9 cellular contexts compared by ENCODE assay signal in genomic region chr5:150488519-150489357, GRCh38. TPM values are rescaled to one million over a fixed set of nuclear protein-coding genes. Genes with fewer than 3 reads are reported as not detected.
DNase-seq lines count a peak whose midpoint lies in the region; ATAC-seq, FAIRE-seq and TF ChIP-seq lines count a peak whose summit lies in the region.
"Had no signal": no experiment of that assay in that cellular context is flagged by ENCODE, and none has a peak within 500 bp of the region (broad histone marks: within the 10 kb centered on the region; RNA-seq: fewer than 3 reads in every experiment).

No MANE protein-coding gene starts in this region.

- intact Hi-C loops in endothelial cell of umbilical vein (cut with micrococcal nuclease), result loop anchor here (1.0 kb wide), 1 partner anchor 26 kb away; no protein-coding TSS in a partner anchor

- peaks cover 45% of the 10 kb centered on the region for H3K4me1 ChIP-seq in endothelial cell of umbilical vein (ENCODE audit: control insufficient read depth, extremely low read depth, insufficient read depth, low read length)
- H3K4me1 ChIP-seq in muscle layer of duodenum (ENCODE audit: control insufficient read depth in 1 of 2, insufficient read depth in 2 of 2, low read length in 2 of 2), result peaks cover 55 to 67% of the 10 kb centered on the region in 2 donors

- H3K4me3 ChIP-seq in endothelial cell of umbilical vein (replicated peaks in 1 of 3; ENCODE audit: insufficient read depth in 1 of 3, low read depth in 1 of 3, low read length in 3 of 3), result no peak overlapping the region
- peak overlapping the region; percentile 51 to 78 for H3K4me3 ChIP-seq in muscle layer of duodenum (ENCODE audit: low read depth in 1 of 2, low read length in 2 of 2)

- H3K36me3 ChIP-seq in endothelial cell of umbilical vein (ENCODE audit: control insufficient read depth in 2 of 2, extremely low read depth in 1 of 2, insufficient read depth in 2 of 2, low read length in 2 of 2), result peaks cover 0 to 3% of the 10 kb centered on the region in 2 experiments
- peaks cover 0 to 8% of the 10 kb centered on the region in 2 donors for H3K36me3 ChIP-seq in muscle layer of duodenum (ENCODE audit: control insufficient read depth in 1 of 2, insufficient read depth in 2 of 2, low read length in 2 of 2)

- H2AFZ ChIP-seq in endothelial cell of umbilical vein (ENCODE audit: low read depth, low read length), result no peak overlapping the region

- POLR2A ChIA-PET in endothelial cell of umbilical vein (lab: Charles Lee), result no interaction called here

- BruUV-seq in endothelial cell of umbilical vein (replicated peaks; lab: Mats Ljungman, UMichigan), result no TSS peak

- FAIRE-seq in endothelial cell of umbilical vein (lab: Jason Lieb, UNC), result peak; percentile 57

- no peak for TF ChIP-seq CTCF in endothelial cell of umbilical vein (IDR thresholded peaks at IDR 0.05; ENCODE audit: extremely low read depth in 1 of 2, insufficient read depth in 1 of 2, low read depth in 1 of 2, low read length in 2 of 2)

- H3K79me2 ChIP-seq in endothelial cell of umbilical vein (ENCODE audit: control insufficient read depth, insufficient read depth, low read length), result peaks cover 62% of the 10 kb centered on the region

- peak overlapping the region; percentile 23 for H3K4me2 ChIP-seq in endothelial cell of umbilical vein (ENCODE audit: insufficient read depth, low read length)

- H3K27ac ChIP-seq in endothelial cell of umbilical vein (ENCODE audit: insufficient read depth, low read depth, low read length) (no peak overlapping the region), muscle layer of duodenum (ENCODE audit: low read length) (peak overlapping the region; percentile 76)

- H3K4me3 Mint-ChIP-seq in activated CD8-positive, alpha-beta memory T cell treated with anti-CD3 and anti-CD28 coated beads, Interleukin-2, amount 10 ng/mL, durations not matched to agents 7 days and 5 days, result no peak overlapping the region

- H3K9me3 ChIP-seq in endothelial cell of umbilical vein (replicated peaks; ENCODE audit: control insufficient read depth, insufficient read depth, low read length) (no peaks in the 10 kb centered on the region), muscle layer of duodenum (ENCODE audit: control insufficient read depth in 1 of 2, low read length in 2 of 2) (no peaks in the 10 kb centered on the region)

- H3K27ac Mint-ChIP-seq in activated CD8-positive, alpha-beta memory T cell treated with anti-CD3 and anti-CD28 coated beads, Interleukin-2, amount 10 ng/mL, durations not matched to agents 7 days and 5 days, result no peak overlapping the region

- no peaks in the 10 kb centered on the region for H3K9me3 Mint-ChIP-seq in activated CD8-positive, alpha-beta memory T cell treated with anti-CD3 and anti-CD28 coated beads, Interleukin-2, amount 10 ng/mL, durations not matched to agents 7 days and 5 days (ENCODE audit: low read depth)

- peaks cover 8% of the 10 kb centered on the region for H3K4me1 Mint-ChIP-seq in activated CD8-positive, alpha-beta memory T cell treated with anti-CD3 and anti-CD28 coated beads, Interleukin-2, amount 10 ng/mL, durations not matched to agents 7 days and 5 days

- no peak for TF ChIP-seq POLR2A in endothelial cell of umbilical vein (IDR thresholded peaks at IDR 0.05; ENCODE audit: low read depth, low read length)

- no peaks in the 10 kb centered on the region for H3K36me3 Mint-ChIP-seq in activated CD8-positive, alpha-beta memory T cell treated with anti-CD3 and anti-CD28 coated beads, Interleukin-2, amount 10 ng/mL, durations not matched to agents 7 days and 5 days

- H3K9ac ChIP-seq in endothelial cell of umbilical vein (replicated peaks; ENCODE audit: extremely low read depth, insufficient read depth, low read length), result no peak overlapping the region

- no peak for ATAC-seq in activated CD8-positive, alpha-beta memory T cell treated with anti-CD3 and anti-CD28 coated beads, Interleukin-2, amount 10 ng/mL, durations not matched to agents 7 days and 5 days
- ATAC-seq in GM19467 (IDR thresholded peaks at IDR 0.05; ENCODE audit: unreplicated experiment) (no peak), HG03565 (IDR thresholded peaks at IDR 0.05; ENCODE audit: unreplicated experiment) (no peak)

- H3K9me1 ChIP-seq in endothelial cell of umbilical vein (replicated peaks; ENCODE audit: control insufficient read depth, extremely low read depth, insufficient read depth, low read length), result no peaks in the 10 kb centered on the region

- DNase-seq in AG08396 (ENCODE audit: low spot score) (peak; percentile 78), OCI-M1 (lab: John Stamatoyannopoulos, UW) (peak; percentile 90), endothelial cell of umbilical vein (ENCODE audit: low read depth, low spot score) (peak; percentile 20), NCI-H446 treated with DMSO at 0.1 percent for 48 hours (lab: John Stamatoyannopoulos, UW) (no peak)
- no peak for DNase-seq in activated CD8-positive, alpha-beta memory T cell treated with anti-CD3 and anti-CD28 coated beads, Interleukin-2, amount 10 ng/mL, durations not matched to agents 7 days and 5 days
- DNase-seq: DND-41 had no signal

- peaks cover 17% of the 10 kb centered on the region for H3K27me3 Mint-ChIP-seq in activated CD8-positive, alpha-beta memory T cell treated with anti-CD3 and anti-CD28 coated beads, Interleukin-2, amount 10 ng/mL, durations not matched to agents 7 days and 5 days

- no peaks in the 10 kb centered on the region for H3K27me3 ChIP-seq in endothelial cell of umbilical vein (ENCODE audit: control insufficient read depth in 2 of 2, insufficient read depth in 2 of 2, low read length in 2 of 2)
- no peaks in the 10 kb centered on the region for H3K27me3 ChIP-seq in muscle layer of duodenum (ENCODE audit: low read depth, low read length)

- H4K20me1 ChIP-seq in endothelial cell of umbilical vein (replicated peaks; ENCODE audit: control insufficient read depth, extremely low read depth, insufficient read depth, low read length), result no peaks in the 10 kb centered on the region

- CTCF ChIA-PET in endothelial cell of umbilical vein (lab: Charles Lee), result interaction anchor here (0.9 to 5.8 kb wide), 6 partner anchors 9 to 40 kb away, joined by 3 to 32 read pairs (median 6); no protein-coding TSS in a partner anchor
- CTCF ChIA-PET in activated CD8-positive, alpha-beta memory T cell treated with anti-CD3 and anti-CD28 coated beads, Interleukin-2, amount 10 ng/mL, durations not matched to agents 7 days and 5 days (lab: Charles Lee), result no interaction called here

- dilution Hi-C loops in endothelial cell of umbilical vein (cut with MboI; ENCODE audit: extremely low pct_ligation_motif_present, low sequenced_read_pairs), result no loop called here

TF ChIP-seq in endothelial cell of umbilical vein, 7 proteins besides CTCF, POLR2A, EP300 and RAD21:
- peak; percentile 60 for TF ChIP-seq FOS (IDR thresholded peaks at IDR 0.05; ENCODE audit: borderline replicate concordance, insufficient read depth, low read length)
- no peak for TF ChIP-seq MYC (IDR thresholded peaks at IDR 0.05; ENCODE audit: low read depth, low read length)

RNA-seq across cellular contexts. Expression of gene NDST1, which starts 19.2 kb away (rescaled TPM):
- total RNA-seq in endothelial cell of umbilical vein, result 86.5 and 102 TPM in 2 replicates
- polyA plus RNA-seq in endothelial cell of umbilical vein, result 38.6 and 42.6 TPM in 2 replicates
- 32.7 and 36.4 TPM in 2 replicates for polyA plus RNA-seq in endothelial cell of umbilical vein (2011; cell fraction: cytosol; rRNA removed)
- polyA plus RNA-seq in endothelial cell of umbilical vein (2011; cell fraction: nucleus; rRNA removed), result 52.9 and 53.3 TPM in 2 replicates
- polyA plus RNA-seq in endothelial cell of umbilical vein (2012), result 38.6 and 45.7 TPM in 2 replicates
- polyA minus RNA-seq in endothelial cell of umbilical vein, result 59.5 and 71.2 TPM in 2 replicates
- 6.8 TPM for polyA minus RNA-seq in endothelial cell of umbilical vein (2011; cell fraction: cytosol; rRNA and poly(A)+ RNA removed)
- polyA minus RNA-seq in endothelial cell of umbilical vein (2011; cell fraction: nucleus; rRNA and poly(A)+ RNA removed), result 36.7 and 45.1 TPM in 2 replicates
- total RNA-seq in activated CD8-positive, alpha-beta memory T cell treated with anti-CD3 and anti-CD28 coated beads, Interleukin-2, amount 10 ng/mL, durations not matched to agents 7 days and 5 days, result under 1 TPM; 0.58 to 0.68 TPM

RNA-seq across cellular contexts. Expression of gene RPS14, which starts 39.2 kb away (rescaled TPM):
- 1,852 and 2,034 TPM in 2 replicates for total RNA-seq in endothelial cell of umbilical vein
- polyA plus RNA-seq in endothelial cell of umbilical vein, result 4,491 and 5,521 TPM in 2 replicates
- 6,503 and 7,036 TPM in 2 replicates for polyA plus RNA-seq in endothelial cell of umbilical vein (2011; cell fraction: cytosol; rRNA removed)
- 1,366 and 1,419 TPM in 2 replicates for polyA plus RNA-seq in endothelial cell of umbilical vein (2011; cell fraction: nucleus; rRNA removed)
- 2,965 and 3,232 TPM in 2 replicates for polyA plus RNA-seq in endothelial cell of umbilical vein (2012)
- 1,106 and 1,289 TPM in 2 replicates for polyA minus RNA-seq in endothelial cell of umbilical vein
- 648 TPM for polyA minus RNA-seq in endothelial cell of umbilical vein (2011; cell fraction: cytosol; rRNA and poly(A)+ RNA removed)
- 121 and 122 TPM in 2 replicates for polyA minus RNA-seq in endothelial cell of umbilical vein (2011; cell fraction: nucleus; rRNA and poly(A)+ RNA removed)
- 1,000 to 10,000 TPM; 1,980 to 2,218 TPM for total RNA-seq in activated CD8-positive, alpha-beta memory T cell treated with anti-CD3 and anti-CD28 coated beads, Interleukin-2, amount 10 ng/mL, durations not matched to agents 7 days and 5 days

Comparison
In these comparisons a context has a peak if more than half of its experiments do, and no peak if none do; other contexts are left out.
1. DNase-seq: peak in AG08396 (single experiment), OCI-M1 (single experiment) and endothelial cell of umbilical vein (single experiment); none in activated CD8-positive, alpha-beta memory T cell treated with anti-CD3 and anti-CD28 coated beads, Interleukin-2, amount 10 ng/mL, durations not matched to agents 7 days and 5 days (single experiment) and NCI-H446 treated with DMSO at 0.1 percent for 48 hours (single experiment).
2. H3K4me3 ChIP-seq: peak in muscle layer of duodenum (2 of 2); none in endothelial cell of umbilical vein (0 of 3).
3. RNA of gene NDST1, which starts 19.2 kb away (total RNA-seq): 86.5 to 102 TPM in endothelial cell of umbilical vein; 0.58 to 0.68 TPM in activated CD8-positive, alpha-beta memory T cell treated with anti-CD3 and anti-CD28 coated beads, Interleukin-2, amount 10 ng/mL, durations not matched to agents 7 days and 5 days; every median in the first group is over 10 times any median in the second.